ENCODE assay signal across 10 cellular contexts in genomic region chr4:101288365-101289145, GRCh38. TPM values are rescaled to one million over a fixed set of nuclear protein-coding genes. Genes with fewer than 3 reads are reported as not detected.
DNase-seq lines count a peak whose midpoint lies in the region; ATAC-seq and TF ChIP-seq lines count a peak whose summit lies in the region.
"Had no signal": no experiment of that assay in that cellular context is flagged by ENCODE, and none has a peak within 500 bp of the region (broad histone marks: within the 10 kb centered on the region; RNA-seq: fewer than 3 reads in every experiment).

No MANE protein-coding gene starts in this region.

- H3K9me3 ChIP-seq in A673 (ENCODE audit: low read depth, low read length, poor library complexity, severe bottlenecking) (no peaks in the 10 kb centered on the region), IMR-90 (ENCODE audit: control insufficient read depth, insufficient read depth, low read length) (no peaks in the 10 kb centered on the region), adipocyte (ENCODE audit: control insufficient read depth, low read length) (no peaks in the 10 kb centered on the region), esophagus muscularis mucosa (no peaks in the 10 kb centered on the region)
- H3K9me3 ChIP-seq: thyroid gland had no signal

- H3K4me3 ChIP-seq in A673 (ENCODE audit: low read depth, low read length, poor library complexity, severe bottlenecking) (peak overlapping the region; percentile 7), IMR-90 (ENCODE audit: insufficient read depth, low read depth, low read length) (no peak overlapping the region), adipocyte (ENCODE audit: low read length) (peak overlapping the region; percentile 43), esophagus muscularis mucosa (no peak overlapping the region)
- H3K4me3 ChIP-seq: PC-9, thyroid gland had no signal

- no peak overlapping the region for H2BK120ac ChIP-seq in IMR-90 (ENCODE audit: low read depth, low read length)

- POLR2A ChIA-PET in A673 (lab: Charles Lee; ENCODE audit: low non-redundant PET): no interaction called here
- POLR2A ChIA-PET in IMR-90 (lab: Charles Lee; ENCODE audit: unreplicated experiment): no interaction called here

- no peak overlapping the region for H2BK5ac ChIP-seq in IMR-90 (ENCODE audit: low read depth, low read length, poor library complexity, severe bottlenecking)

- DNase-seq in A673 (ENCODE audit: low spot score): peak; percentile 62
- peak; percentile 32 for DNase-seq in IMR-90
- DNase-seq in adipocyte (ENCODE audit: low read depth): no peak
- DNase-seq in left kidney (ENCODE audit: low read depth, low spot score): peak; percentile 25
- no peak for DNase-seq in HuH-7 (ENCODE audit: low spot score)
- no peak for DNase-seq in esophagus muscularis mucosa (ENCODE audit: extremely low spot score)
- DNase-seq: PC-9, thyroid gland had no signal

- no peak overlapping the region for H2AK9ac ChIP-seq in IMR-90 (replicated peaks; ENCODE audit: low read depth, low read length, poor library complexity)

- ATAC-seq in IMR-90 (ENCODE audit: low read depth) (peak; percentile 27; the same call in 1 of the 2 replicates), GM18909 (IDR thresholded peaks at IDR 0.05; ENCODE audit: poor library complexity, unreplicated experiment) (no peak), HG02970 (IDR thresholded peaks at IDR 0.05; ENCODE audit: low FRiP score, unreplicated experiment) (no peak)

- H3K56ac ChIP-seq in IMR-90 (ENCODE audit: extremely low read depth, insufficient read depth, low read length): no peak overlapping the region

- H3K4ac ChIP-seq in IMR-90 (ENCODE audit: low read depth, low read length): no peak overlapping the region

- CTCF ChIA-PET in A673 (lab: Charles Lee): no interaction called here
- CTCF ChIA-PET in IMR-90 (lab: Yijun Ruan, JAX): no interaction called here

- TF ChIP-seq EP300 in esophagus muscularis mucosa (IDR thresholded peaks at IDR 0.05): no peak

- no peak overlapping the region for H4K8ac ChIP-seq in IMR-90 (ENCODE audit: low read depth in 2 of 2, low read length in 2 of 2)

- H3K4me1 ChIP-seq in A673 (ENCODE audit: insufficient read depth, low read length, poor library complexity, severe bottlenecking) (peaks cover 93% of the 10 kb centered on the region), IMR-90 (ENCODE audit: control insufficient read depth, insufficient read depth, low read length) (peaks cover 5% of the 10 kb centered on the region), adipocyte (ENCODE audit: control insufficient read depth, insufficient read depth, low read length) (peaks cover 45% of the 10 kb centered on the region), esophagus muscularis mucosa (peaks cover 17 to 69% (median 53%) of the 10 kb centered on the region in 4 donors)

- intact Hi-C loops in A673 (cut with micrococcal nuclease; ENCODE audit: unreplicated experiment): no loop called here
- intact Hi-C loops in IMR-90 (cut with micrococcal nuclease): no loop called here
- intact Hi-C loops in esophagus muscularis mucosa (cut with DNase I): no loop called here

- BruUV-seq in A673 (replicated peaks; lab: Mats Ljungman, UMichigan) (no TSS peak), IMR-90 (replicated peaks; lab: Mats Ljungman, UMichigan) (no TSS peak)

- no peak overlapping the region for H4K91ac ChIP-seq in IMR-90 (ENCODE audit: insufficient read depth, low read depth, low read length)

- in situ Hi-C loops in IMR-90 (cut with MboI; ENCODE audit: low sequenced_read_pairs): no loop called here

- H4K5ac ChIP-seq in IMR-90 (ENCODE audit: low read depth, low read length): no peak overlapping the region

- H3K27me3 ChIP-seq in A673 (replicated peaks; ENCODE audit: insufficient read depth, low read depth, low read length, poor library complexity): no peaks in the 10 kb centered on the region
- H3K27me3 ChIP-seq in IMR-90 (ENCODE audit: control insufficient read depth, insufficient read depth, low read length): no peaks in the 10 kb centered on the region
- no peaks in the 10 kb centered on the region for H3K27me3 ChIP-seq in adipocyte (replicated peaks; ENCODE audit: control insufficient read depth, insufficient read depth, low read length)
- H3K27me3 ChIP-seq in esophagus muscularis mucosa: no peaks in the 10 kb centered on the region
- H3K27me3 ChIP-seq: thyroid gland had no signal

- H4K20me1 ChIP-seq in IMR-90 (ENCODE audit: insufficient read depth, low read length): peaks cover 34% of the 10 kb centered on the region

- H3K18ac ChIP-seq in IMR-90 (ENCODE audit: low read depth, low read length): peak overlapping the region; percentile 62; the same call in 1 of the 2 replicates

- H2AK5ac ChIP-seq in IMR-90 (ENCODE audit: low read depth, low read length): no peak overlapping the region

- no peak overlapping the region for H2BK20ac ChIP-seq in IMR-90 (ENCODE audit: low read depth, low read length)

- no peak overlapping the region for H3K23ac ChIP-seq in IMR-90 (ENCODE audit: low read depth, low read length)

- H3K36me3 ChIP-seq in A673 (ENCODE audit: insufficient read depth, low read length, poor library complexity, severe bottlenecking): no peaks in the 10 kb centered on the region
- H3K36me3 ChIP-seq in IMR-90 (ENCODE audit: control insufficient read depth, insufficient read depth, low read length): no peaks in the 10 kb centered on the region
- H3K36me3 ChIP-seq in adipocyte (ENCODE audit: control insufficient read depth, insufficient read depth, low read length, severe bottlenecking): no peaks in the 10 kb centered on the region
- H3K36me3 ChIP-seq in esophagus muscularis mucosa: no peaks in the 10 kb centered on the region
- H3K36me3 ChIP-seq: thyroid gland had no signal

- peaks cover 15% of the 10 kb centered on the region for H3K9me1 ChIP-seq in IMR-90 (ENCODE audit: insufficient read depth, low read length)

- dilution Hi-C loops in IMR-90 (cut with HindIII; ENCODE audit: low sequenced_read_pairs, unreplicated experiment): no loop called here

- H3K9ac ChIP-seq in IMR-90 (ENCODE audit: low read depth, low read length) (no peak overlapping the region), adipocyte (ENCODE audit: low read length) (no peak overlapping the region)

- H3K14ac ChIP-seq in IMR-90 (replicated peaks; ENCODE audit: low read depth, low read length): 0 out of 2 replicates have a peak overlapping the region, but pooled peaks have one; percentile 5

- H2AFZ ChIP-seq in IMR-90 (replicated peaks; ENCODE audit: low read length, poor library complexity): no peak overlapping the region
- H2AFZ ChIP-seq: PC-9 had no signal

- TF ChIP-seq POLR2A in IMR-90 (IDR thresholded peaks at IDR 0.05; ENCODE audit: low read depth, low read length) (no peak), esophagus muscularis mucosa (IDR thresholded peaks at IDR 0.05; ENCODE audit: low read depth) (no peak)

- peaks cover 48 to 59% of the 10 kb centered on the region in 2 experiments for H3K79me1 ChIP-seq in IMR-90 (ENCODE audit: low read depth in 1 of 2, low read length in 2 of 2)

- H3K4me2 ChIP-seq in IMR-90 (ENCODE audit: low read depth, low read length): peak overlapping the region; percentile 22; the same call in 1 of the 2 replicates
- H3K4me2 ChIP-seq: PC-9 had no signal

- WGBS in IMR-90 (ENCODE audit: extremely low coverage in 2 of 2, insufficient read length in 1 of 2), 2 experiments: 100% methylated on average over 2 of the region's 6 CpGs; no CpG with 5 or more reads in 1 of the 2 experiments
- WGBS in esophagus muscularis mucosa: 45% methylated on average over 6 of the region's 6 CpGs

- no peak for TF ChIP-seq CTCF in A673 (conservative IDR thresholded peaks at IDR 0.05; ENCODE audit: low read depth, low read length)
- no peak for TF ChIP-seq CTCF in IMR-90 (conservative IDR thresholded peaks at IDR 0.05; ENCODE audit: low read depth, low read length)
- TF ChIP-seq CTCF in esophagus muscularis mucosa (IDR thresholded peaks at IDR 0.05): no peak

- H3K27ac ChIP-seq in A673 (ENCODE audit: low read depth, low read length, poor library complexity, severe bottlenecking): peak overlapping the region; percentile 44
- H3K27ac ChIP-seq in IMR-90 (ENCODE audit: insufficient read depth, low read length): no peak overlapping the region
- H3K27ac ChIP-seq in esophagus muscularis mucosa (replicated peaks in 1 of 4): no peak overlapping the region
- H3K27ac ChIP-seq: PC-9, thyroid gland had no signal

- no peak overlapping the region for H2BK15ac ChIP-seq in IMR-90 (ENCODE audit: low read depth, low read length)

- no peak for TF ChIP-seq RAD21 in IMR-90 (IDR thresholded peaks at IDR 0.05; ENCODE audit: low read length)

TF ChIP-seq in IMR-90, 13 proteins besides CTCF, POLR2A, EP300 and RAD21:
- no peak for TF ChIP-seq USF2 (IDR thresholded peaks at IDR 0.05; ENCODE audit: low read depth, low read length)
TF ChIP-seq in IMR-90: peak in this region for 0.

RNA-seq across cellular contexts. Expression of gene PPP3CA, which starts 58.8 kb away (rescaled TPM):
- total RNA-seq in A673 (2021): 117 and 129 TPM in 2 replicates
- total RNA-seq in IMR-90 (2012; rRNA removed): 48.6 and 52.5 TPM in 2 replicates
- 11.4 and 14.5 TPM in 2 replicates for polyA plus RNA-seq in IMR-90 (2012; rRNA removed)
- polyA plus RNA-seq in IMR-90 (2012; cell fraction: cytosol; rRNA removed): 3.9 and 4.6 TPM in 2 replicates
- polyA plus RNA-seq in IMR-90 (2012; cell fraction: nucleus; rRNA removed; ENCODE audit: low replicate concordance): 2.2 and 8.0 TPM in 2 replicates
- 10 to 100 TPM; 21.3 to 31.6 (median 23.3) TPM for total RNA-seq in esophagus muscularis mucosa

Comparison
In these comparisons a context has a peak if more than half of its experiments do, and no peak if none do; other contexts are left out.
1. DNase-seq: peak in A673 (single experiment), IMR-90 (single experiment) and left kidney (single experiment); none in adipocyte (single experiment), HuH-7 (single experiment) and esophagus muscularis mucosa (single experiment).
2. H3K4me3 ChIP-seq: peak in A673 (single experiment) and adipocyte (single experiment); none in IMR-90 (single experiment) and esophagus muscularis mucosa (0 of 4).